In the genomic region with DNA sequence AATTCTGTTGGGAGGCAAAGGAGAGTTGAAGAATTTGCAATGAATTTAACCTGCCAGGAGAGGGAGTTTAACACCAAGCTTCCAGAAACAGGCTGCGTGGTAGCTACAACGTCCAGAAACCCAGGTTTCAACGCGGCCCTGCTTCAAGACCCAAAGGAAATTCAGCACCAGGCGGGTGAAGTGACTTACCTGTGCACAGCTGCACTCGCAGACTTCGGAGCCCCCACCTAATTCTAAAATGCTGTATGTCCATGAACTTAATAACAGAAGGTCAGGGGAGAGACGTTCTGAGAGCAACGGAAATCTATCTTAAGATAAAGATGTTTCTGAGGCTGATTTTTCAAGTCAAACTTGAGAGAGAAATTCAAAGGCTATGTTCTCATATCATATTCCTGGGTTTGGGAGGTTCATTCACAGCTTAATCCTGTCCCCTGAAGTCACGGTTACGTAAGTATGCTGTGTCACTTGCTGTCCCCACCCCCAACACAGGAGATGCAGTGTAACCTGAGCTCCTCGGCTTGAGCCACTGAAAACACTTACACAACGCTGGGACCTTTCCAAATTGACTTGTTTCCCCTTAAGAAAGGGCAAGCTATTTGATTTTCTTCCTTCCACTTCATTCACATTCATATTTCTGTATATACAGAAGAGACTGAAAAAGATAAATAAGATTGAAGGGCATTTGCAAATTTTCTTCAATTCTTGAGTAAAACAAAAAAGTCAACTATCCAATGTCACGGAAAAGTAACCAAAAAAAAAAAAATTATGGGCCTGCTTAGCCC, we compare ENCODE assay signal across 8 cellular contexts. TPM values are rescaled to one million over a fixed set of nuclear protein-coding genes. Genes with fewer than 3 reads are reported as not detected.
DNase-seq lines count a peak whose midpoint lies in the region; ATAC-seq, FAIRE-seq and TF ChIP-seq lines count a peak whose summit lies in the region.

No MANE protein-coding gene starts in this region.

- H3K4me2 ChIP-seq in K562 (ENCODE audit: insufficient read depth, low read length): peak overlapping the region; percentile 96

- peak; percentile 96 for FAIRE-seq in K562 (lab: Jason Lieb, UNC)

- H3K9me3 ChIP-seq in K562 (replicated peaks; ENCODE audit: control insufficient read depth, insufficient read depth, low read depth, low read length): no peaks in the 10 kb centered on the region

- no peak for TF ChIP-seq POLR2A in K562 (conservative IDR thresholded peaks at IDR 0.05)

- peak overlapping the region; percentile 99 for H3K27ac ChIP-seq in K562 (ENCODE audit: extremely low read depth, low read depth, low read length)

- H4K20me1 ChIP-seq in K562 (replicated peaks; ENCODE audit: control insufficient read depth, insufficient read depth, low read length): no peaks in the 10 kb centered on the region

- H3K4me3 ChIP-seq in K562 (peak overlapping the region; percentile 33), retinal pigment epithelial cell (ENCODE audit: low read length) (peak overlapping the region; percentile 30)

- TF ChIP-seq CTCF in K562 (IDR thresholded peaks at IDR 0.05 in 2 of 3, conservative IDR thresholded peaks at IDR 0.05 in 1 of 3; ENCODE audit: insufficient read depth in 2 of 3, low read depth in 1 of 3, low read length in 3 of 3) (peak; percentile 69 to 84 (median 81)), retinal pigment epithelial cell (conservative IDR thresholded peaks at IDR 0.05; ENCODE audit: low read depth, low read length) (peak; percentile 66)

- intact Hi-C loops in K562 (cut with micrococcal nuclease): loop anchor here (1.0 to 10.0 kb wide), 3 partner anchors 22 to 355 kb away; a partner anchor contains a TSS

- 0% methylated on average over 14 of the region's 14 CpGs for WGBS in K562 (ENCODE audit: insufficient coverage, low coverage, missing lambda C conversion rate)

- H3K9ac ChIP-seq in K562 (ENCODE audit: insufficient read depth in 1 of 2, low read depth in 2 of 2, low read length in 2 of 2): peak overlapping the region; percentile 87 to 92

- peak; percentile 88 to 92 for TF ChIP-seq RAD21 in K562 (CRISPR knock-in tag; conservative IDR thresholded peaks at IDR 0.05 in 1 of 2, IDR thresholded peaks at IDR 0.05 in 1 of 2)

- H2AFZ ChIP-seq in K562 (ENCODE audit: low read depth, low read length): peak overlapping the region; percentile 72

- DNase-seq in NK-92 treated with Interleukin-12 subunit alpha and Interleukin-12 subunit beta, amount 100 ng/mL, for 24 hours (lab: John Stamatoyannopoulos, UW): peak; percentile 9
- DNase-seq in NK-92 (lab: John Stamatoyannopoulos, UW; ENCODE audit: unreplicated experiment) (no peak), NCI-H1436 treated with DMSO at 0.1 percent for 48 hours (lab: John Stamatoyannopoulos, UW) (peak; percentile 55), T-helper 2 cell (peak in 3 of 5 experiments; percentile 31 to 78 (median 31)), K562 (ENCODE audit: extremely low read depth in 1 of 4, low spot score in 3 of 4) (peak; percentile 87 to 96 (median 90)), hepatic stellate cell (ENCODE audit: low spot score) (peak; percentile 71), retinal pigment epithelial cell (ENCODE audit: low read depth) (peak; percentile 76)

- H3K9me1 ChIP-seq in K562 (ENCODE audit: control insufficient read depth, insufficient read depth, low read length): no peaks in the 10 kb centered on the region

- peaks cover 29% of the 10 kb centered on the region for H3K79me2 ChIP-seq in K562 (ENCODE audit: control insufficient read depth, insufficient read depth, low read length)

- TSS peak; percentile 82 for BruUV-seq in K562 (replicated peaks; lab: Mats Ljungman, UMichigan)

- peak; percentile 76 for TF ChIP-seq EP300 in K562 (IDR thresholded peaks at IDR 0.05; ENCODE audit: low read length)

- H3K4me1 ChIP-seq in K562 (replicated peaks in 1 of 2; ENCODE audit: control insufficient read depth in 2 of 2, insufficient read depth in 2 of 2, low read length in 2 of 2): peaks cover 6 to 9% of the 10 kb centered on the region in 2 experiments; a peak in 4 of 5 replicates

- in situ Hi-C loops in K562 (cut with MboI): loop anchor here (5.0 kb wide), 1 partner anchor 78 kb away; no protein-coding TSS in a partner anchor

- CTCF ChIA-PET in K562 (lab: Yijun Ruan, JAX; ENCODE audit: low intra/inter-chr PET ratio): interaction anchor here (0.6 to 2.8 kb wide), 3 partner anchors 21 to 238 kb away, joined by 3 to 30 read pairs (median 6); no protein-coding TSS in a partner anchor

- ATAC-seq in K562: peak; percentile 95
- no peak for ATAC-seq in HG02588 (IDR thresholded peaks at IDR 0.05; ENCODE audit: unreplicated experiment)

- POLR2A ChIA-PET in K562 (lab: Yijun Ruan, JAX): interaction anchor here (0.5 to 3.5 kb wide), 53 partner anchors 8 to 388 kb away, joined by 3 to 30 read pairs (median 5); a partner anchor contains a TSS

- no peaks in the 10 kb centered on the region for H3K27me3 ChIP-seq in K562 (ENCODE audit: control insufficient read depth in 2 of 2, insufficient read depth in 2 of 2, low read length in 2 of 2)

- H3K36me3 ChIP-seq in K562 (ENCODE audit: control insufficient read depth, insufficient read depth, low read length): peaks cover 6% of the 10 kb centered on the region; the same call in 1 of the 3 replicates

TF ChIP-seq in K562, 482 proteins besides CTCF, POLR2A, EP300 and RAD21 (continues in another document):
- TF ChIP-seq, protein P1, sequence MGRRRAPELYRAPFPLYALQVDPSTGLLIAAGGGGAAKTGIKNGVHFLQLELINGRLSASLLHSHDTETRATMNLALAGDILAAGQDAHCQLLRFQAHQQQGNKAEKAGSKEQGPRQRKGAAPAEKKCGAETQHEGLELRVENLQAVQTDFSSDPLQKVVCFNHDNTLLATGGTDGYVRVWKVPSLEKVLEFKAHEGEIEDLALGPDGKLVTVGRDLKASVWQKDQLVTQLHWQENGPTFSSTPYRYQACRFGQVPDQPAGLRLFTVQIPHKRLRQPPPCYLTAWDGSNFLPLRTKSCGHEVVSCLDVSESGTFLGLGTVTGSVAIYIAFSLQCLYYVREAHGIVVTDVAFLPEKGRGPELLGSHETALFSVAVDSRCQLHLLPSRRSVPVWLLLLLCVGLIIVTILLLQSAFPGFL (CRISPR knock-in tag; IDR thresholded peaks at IDR 0.05): no peak
- no peak for TF ChIP-seq ZNF41 (CRISPR knock-in tag; conservative IDR thresholded peaks at IDR 0.05)
- TF ChIP-seq EHMT2 (IDR thresholded peaks at IDR 0.05): no peak
- no peak for TF ChIP-seq NCOA2 (IDR thresholded peaks at IDR 0.05; ENCODE audit: partially characterized antibody in 2 of 2)
- TF ChIP-seq, protein P2, sequence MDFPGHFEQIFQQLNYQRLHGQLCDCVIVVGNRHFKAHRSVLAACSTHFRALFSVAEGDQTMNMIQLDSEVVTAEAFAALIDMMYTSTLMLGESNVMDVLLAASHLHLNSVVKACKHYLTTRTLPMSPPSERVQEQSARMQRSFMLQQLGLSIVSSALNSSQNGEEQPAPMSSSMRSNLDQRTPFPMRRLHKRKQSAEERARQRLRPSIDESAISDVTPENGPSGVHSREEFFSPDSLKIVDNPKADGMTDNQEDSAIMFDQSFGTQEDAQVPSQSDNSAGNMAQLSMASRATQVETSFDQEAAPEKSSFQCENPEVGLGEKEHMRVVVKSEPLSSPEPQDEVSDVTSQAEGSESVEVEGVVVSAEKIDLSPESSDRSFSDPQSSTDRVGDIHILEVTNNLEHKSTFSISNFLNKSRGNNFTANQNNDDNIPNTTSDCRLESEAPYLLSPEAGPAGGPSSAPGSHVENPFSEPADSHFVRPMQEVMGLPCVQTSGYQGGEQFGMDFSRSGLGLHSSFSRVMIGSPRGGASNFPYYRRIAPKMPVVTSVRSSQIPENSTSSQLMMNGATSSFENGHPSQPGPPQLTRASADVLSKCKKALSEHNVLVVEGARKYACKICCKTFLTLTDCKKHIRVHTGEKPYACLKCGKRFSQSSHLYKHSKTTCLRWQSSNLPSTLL (IDR thresholded peaks at IDR 0.05): no peak; the same call in 1 of the 2 replicates
- TF ChIP-seq TFAM (CRISPR knock-in tag; conservative IDR thresholded peaks at IDR 0.05): no peak
- TF ChIP-seq HIVEP1 (CRISPR knock-in tag; IDR thresholded peaks at IDR 0.05): no peak
- TF ChIP-seq, protein P3, sequence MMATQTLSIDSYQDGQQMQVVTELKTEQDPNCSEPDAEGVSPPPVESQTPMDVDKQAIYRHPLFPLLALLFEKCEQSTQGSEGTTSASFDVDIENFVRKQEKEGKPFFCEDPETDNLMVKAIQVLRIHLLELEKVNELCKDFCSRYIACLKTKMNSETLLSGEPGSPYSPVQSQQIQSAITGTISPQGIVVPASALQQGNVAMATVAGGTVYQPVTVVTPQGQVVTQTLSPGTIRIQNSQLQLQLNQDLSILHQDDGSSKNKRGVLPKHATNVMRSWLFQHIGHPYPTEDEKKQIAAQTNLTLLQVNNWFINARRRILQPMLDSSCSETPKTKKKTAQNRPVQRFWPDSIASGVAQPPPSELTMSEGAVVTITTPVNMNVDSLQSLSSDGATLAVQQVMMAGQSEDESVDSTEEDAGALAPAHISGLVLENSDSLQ (IDR thresholded peaks at IDR 0.05): peak; percentile 29; the same call in 1 of the 2 replicates
- TF ChIP-seq OTX1 (CRISPR knock-in tag; IDR thresholded peaks at IDR 0.05): no peak
- no peak for TF ChIP-seq ZNF764 (CRISPR knock-in tag; IDR thresholded peaks at IDR 0.05; ENCODE audit: low read depth)

RNA-seq across cellular contexts. Expression of a gene that starts 22.7 kb away (rescaled TPM):
- 77.3 and 128 TPM in 2 replicates for total RNA-seq in K562 (2011; cell fraction: chromatin; rRNA removed; ENCODE audit: low replicate concordance)
- 38.0 and 40.8 TPM in 2 replicates for total RNA-seq in K562 (2011; cell fraction: nucleolus; rRNA removed)
- 61.1 and 81.7 TPM in 2 replicates for total RNA-seq in K562 (2011; cell fraction: nucleoplasm; rRNA removed)
- total RNA-seq in K562 (2014; rRNA removed) (19.7 and 20.1 TPM in 2 replicates), K562 (2014; rRNA removed; fragmentation: Illumina TruSeq; extraction: Trizol) (29.6 and 39.5 TPM in 2 replicates), K562 (2015; rRNA removed; fragmentation: Illumina TruSeq; extraction: Trizol) (33.3 and 33.9 TPM in 2 replicates), K562 (2021) (24.9 and 27.8 TPM in 2 replicates)
- polyA plus RNA-seq in K562 (2011; rRNA removed) (31.9 and 34.5 TPM in 2 replicates), K562 (2014; fragmentation: Illumina TruSeq; extraction: Trizol) (27.3 and 27.6 TPM in 2 replicates), K562 (2014; fragmentation: Nextera tagmentation; extraction: Ambion mirVana) (1 to 10 TPM; 5.8 to 6.1 TPM), K562 (2014; rRNA removed) (19.1 and 21.2 TPM in 2 replicates)
- polyA plus RNA-seq in K562 (2011; cell fraction: cytosol; rRNA removed): 24.3 and 28.5 TPM in 2 replicates
- 31.9 and 33.0 TPM in 2 replicates for polyA plus RNA-seq in K562 (2011; cell fraction: nucleus; rRNA removed)
- 17.8 and 31.5 TPM in 2 replicates for polyA plus RNA-seq in K562 (2012)
- polyA minus RNA-seq in K562 (2011; rRNA and poly(A)+ RNA removed): 48.7 and 54.3 TPM in 2 replicates
- 16.9 and 22.4 TPM in 2 replicates for polyA minus RNA-seq in K562 (2011; cell fraction: cytosol; rRNA and poly(A)+ RNA removed)
- polyA minus RNA-seq in K562 (2011; cell fraction: nucleus; rRNA and poly(A)+ RNA removed): 17.0 and 35.5 TPM in 2 replicates
